ENCODE assay signal across 34 cellular contexts in genomic region chr3:185896565-185896964, GRCh38.
"Had no signal": no experiment of that assay in that cellular context is flagged by ENCODE, and none has a peak within 500 bp of the region (broad histone marks: within the 10 kb centered on the region; RNA-seq: fewer than 3 reads in every experiment).

No MANE protein-coding gene starts in this region.

- H2AFZ ChIP-seq: PC-9 had no signal

- H3K4me3 ChIP-seq: ascending aorta, PC-9 had no signal

- ATAC-seq: activated CD8-positive, alpha-beta memory T cell treated with anti-CD3 and anti-CD28 coated beads, Interleukin-2, amount 10 ng/mL, durations not matched to agents 7 days and 5 days; Right ventricle myocardium inferior; SK-N-SH treated with all-trans-retinoic acid at 6 μM for 48 hours; T-cell had no signal

- H3K36me3 ChIP-seq: ascending aorta had no signal

- H3K27me3 ChIP-seq: ascending aorta had no signal

- H3K9me3 ChIP-seq: ascending aorta had no signal

- H3K4me1 ChIP-seq: ascending aorta had no signal

- H3K4me2 ChIP-seq: PC-9 had no signal

- DNase-seq: activated CD4-positive, alpha-beta memory T cell treated with anti-CD3 and anti-CD28 coated beads, Interleukin-2, amount 10 ng/mL, durations not matched to agents 7 days and 5 days; activated CD4-positive, alpha-beta T cell treated with anti-CD3 and anti-CD28 coated beads for 1 hour; activated CD4-positive, alpha-beta T cell treated with anti-CD3 and anti-CD28 coated beads for 48 hours; activated CD4-positive, CD25-positive, alpha-beta regulatory T cell; activated CD8-positive, alpha-beta memory T cell treated with anti-CD3 and anti-CD28 coated beads for 24 hours; activated CD8-positive, alpha-beta memory T cell treated with anti-CD3 and anti-CD28 coated beads, Interleukin-2, amount 10 ng/mL, durations not matched to agents 7 days and 5 days; activated CD8-positive, alpha-beta memory T cell treated with anti-CD3 and anti-CD28 coated beads, Interleukin-2, amount 50 U/mL, for 48 hours; activated effector memory CD4-positive, alpha-beta T cell treated with anti-CD3 and anti-CD28 coated beads, Interleukin-2, amount 50 U/mL, for 16 hours; activated naive CD4-positive, alpha-beta T cell; activated naive CD4-positive, alpha-beta T cell treated with anti-CD3 and anti-CD28 coated beads, Interleukin-2, amount 50 U/mL, for 16 hours; activated naive CD8-positive, alpha-beta T cell treated with anti-CD3 and anti-CD28 coated beads for 36 hours; activated T-cell treated with anti-CD3 and anti-CD28 coated beads, Interleukin-2, amount 50 U/mL, for 48 hours; amygdala; caudate nucleus; cerebellar nuclear complex; Karpas-422; NCI-H1105; NCI-H1417 treated with DMSO at 0.1 percent for 48 hours; NCI-H1930; NCI-H2081 treated with DMSO at 0.1 percent for 48 hours; NCI-H446; NCI-H510A treated with DMSO at 0.1 percent for 48 hours; NCI-H526 treated with DMSO at 0.1 percent for 48 hours; NCI-H774; SIG-M5; T-cell; T-helper 2 cell; T-helper 9 cell had no signal

- H3K27ac ChIP-seq: ascending aorta, PC-9, RWPE1, VCaP had no signal
